Comparison of ENCODE assay signal across 1 cellular context in the genomic region with DNA sequence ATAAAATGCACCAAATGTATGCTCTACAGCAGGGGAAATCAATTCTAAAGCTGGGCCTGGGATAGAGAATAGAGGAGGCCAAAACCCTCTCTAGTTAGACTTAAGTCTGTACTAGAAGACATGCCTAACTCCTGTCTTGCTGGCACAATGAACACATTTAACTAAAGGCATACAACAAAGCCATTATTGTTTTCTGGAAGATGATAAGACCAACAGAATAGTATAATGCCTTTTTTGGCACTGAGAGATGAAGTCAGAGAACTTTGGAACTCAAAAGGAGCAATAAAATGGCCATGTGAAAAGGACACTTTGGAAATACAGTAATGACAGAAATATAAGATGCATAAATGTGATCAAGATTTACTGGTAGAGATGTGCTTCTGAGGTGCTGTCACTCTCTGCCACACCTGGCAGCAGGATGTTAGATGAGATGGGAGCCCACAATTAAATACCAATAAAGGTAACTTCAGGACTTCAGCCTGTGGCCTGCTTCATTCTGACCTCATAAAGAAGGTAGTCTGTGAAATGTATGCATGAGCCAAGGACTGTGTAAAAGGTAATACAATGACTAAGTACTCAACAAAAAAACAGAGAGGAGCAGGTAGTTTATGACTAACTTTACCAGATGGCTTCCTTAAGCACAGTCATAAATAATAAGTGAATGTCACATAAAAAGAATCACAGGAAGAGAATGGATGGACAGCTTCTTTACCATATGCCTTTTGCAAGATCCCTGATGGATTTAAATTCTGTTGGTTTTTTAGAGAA.
TF ChIP-seq lines count a peak whose summit lies in the region.

No MANE protein-coding gene starts in this region.

TF ChIP-seq in IMR-90, 13 proteins besides CTCF, POLR2A, EP300 and RAD21:
- no peak for TF ChIP-seq CEBPB (IDR thresholded peaks at IDR 0.05; ENCODE audit: low read depth, low read length)
- TF ChIP-seq, protein P1, sequence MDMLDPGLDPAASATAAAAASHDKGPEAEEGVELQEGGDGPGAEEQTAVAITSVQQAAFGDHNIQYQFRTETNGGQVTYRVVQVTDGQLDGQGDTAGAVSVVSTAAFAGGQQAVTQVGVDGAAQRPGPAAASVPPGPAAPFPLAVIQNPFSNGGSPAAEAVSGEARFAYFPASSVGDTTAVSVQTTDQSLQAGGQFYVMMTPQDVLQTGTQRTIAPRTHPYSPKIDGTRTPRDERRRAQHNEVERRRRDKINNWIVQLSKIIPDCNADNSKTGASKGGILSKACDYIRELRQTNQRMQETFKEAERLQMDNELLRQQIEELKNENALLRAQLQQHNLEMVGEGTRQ (IDR thresholded peaks at IDR 0.05; ENCODE audit: low read depth, low read length): no peak
- TF ChIP-seq SMC3 (IDR thresholded peaks at IDR 0.05; ENCODE audit: low read depth, low read length): no peak
- TF ChIP-seq MXI1 (IDR thresholded peaks at IDR 0.05; ENCODE audit: borderline replicate concordance, low read depth, low read length): no peak
- TF ChIP-seq, protein P2, sequence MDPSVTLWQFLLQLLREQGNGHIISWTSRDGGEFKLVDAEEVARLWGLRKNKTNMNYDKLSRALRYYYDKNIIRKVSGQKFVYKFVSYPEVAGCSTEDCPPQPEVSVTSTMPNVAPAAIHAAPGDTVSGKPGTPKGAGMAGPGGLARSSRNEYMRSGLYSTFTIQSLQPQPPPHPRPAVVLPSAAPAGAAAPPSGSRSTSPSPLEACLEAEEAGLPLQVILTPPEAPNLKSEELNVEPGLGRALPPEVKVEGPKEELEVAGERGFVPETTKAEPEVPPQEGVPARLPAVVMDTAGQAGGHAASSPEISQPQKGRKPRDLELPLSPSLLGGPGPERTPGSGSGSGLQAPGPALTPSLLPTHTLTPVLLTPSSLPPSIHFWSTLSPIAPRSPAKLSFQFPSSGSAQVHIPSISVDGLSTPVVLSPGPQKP (IDR thresholded peaks at IDR 0.05; ENCODE audit: borderline replicate concordance, low read depth, low read length): no peak
- no peak for TF ChIP-seq RFX5 (IDR thresholded peaks at IDR 0.05; ENCODE audit: low read depth, low read length)
- TF ChIP-seq CHD1 (IDR thresholded peaks at IDR 0.05; ENCODE audit: low read depth, low read length): no peak
- TF ChIP-seq BHLHE40 (IDR thresholded peaks at IDR 0.05; ENCODE audit: low read depth, low read length): no peak
- TF ChIP-seq MAZ (IDR thresholded peaks at IDR 0.05; ENCODE audit: borderline replicate concordance, low read depth, low read length): no peak
